ENCODE assay signal across 1 cellular context in genomic region chr9:127803507-127804352, GRCh38.
TF ChIP-seq lines count a peak whose summit lies in the region.

No MANE protein-coding gene starts in this region.

TF ChIP-seq in K562, 482 proteins besides CTCF, POLR2A, EP300 and RAD21:
- TF ChIP-seq ZC3H4 (CRISPR knock-in tag; IDR thresholded peaks at IDR 0.05; ENCODE audit: borderline replicate concordance) (peak; percentile 17; the same call in 1 of the 2 replicates), RBFOX2 (IDR thresholded peaks at IDR 0.05; ENCODE audit: low read depth, low read length) (peak; percentile 48; the same call in 1 of the 2 replicates), POLR2G (IDR thresholded peaks at IDR 0.05; ENCODE audit: low read depth, low read length) (peak; percentile 41; the same call in 1 of the 2 replicates), HNRNPLL (IDR thresholded peaks at IDR 0.05; ENCODE audit: low read depth, low read length, poor library complexity, severe bottlenecking) (peak; percentile 29), ZNF740 (CRISPR knock-in tag; IDR thresholded peaks at IDR 0.05) (no peak), ZNF740 (tag; IDR thresholded peaks at IDR 0.05) (no peak), SIN3A (IDR thresholded peaks at IDR 0.05; ENCODE audit: borderline replicate concordance in 2 of 2, control insufficient read depth in 1 of 2, low read depth in 2 of 2, low read length in 2 of 2) (peak in 1 of 2 experiments; percentile 23; a peak in 1 of 4 replicates), PCBP1 (IDR thresholded peaks at IDR 0.05; ENCODE audit: low read depth, low read length, poor library complexity, severe bottlenecking) (no peak), ZNF263 (CRISPR knock-in tag; IDR thresholded peaks at IDR 0.05; ENCODE audit: borderline replicate concordance) (0 out of 2 replicates have a peak, but pooled peaks have one; percentile 7), NCOA1 (IDR thresholded peaks at IDR 0.05; ENCODE audit: low read depth) (no peak)
